Comparison of ENCODE assay signal across 8 cellular contexts in genomic region chr11:18105802-18106574, GRCh38. TPM values are rescaled to one million over a fixed set of nuclear protein-coding genes. Genes with fewer than 3 reads are reported as not detected.
DNase-seq lines count a peak whose midpoint lies in the region; ATAC-seq and TF ChIP-seq lines count a peak whose summit lies in the region.

A gene with protein sequence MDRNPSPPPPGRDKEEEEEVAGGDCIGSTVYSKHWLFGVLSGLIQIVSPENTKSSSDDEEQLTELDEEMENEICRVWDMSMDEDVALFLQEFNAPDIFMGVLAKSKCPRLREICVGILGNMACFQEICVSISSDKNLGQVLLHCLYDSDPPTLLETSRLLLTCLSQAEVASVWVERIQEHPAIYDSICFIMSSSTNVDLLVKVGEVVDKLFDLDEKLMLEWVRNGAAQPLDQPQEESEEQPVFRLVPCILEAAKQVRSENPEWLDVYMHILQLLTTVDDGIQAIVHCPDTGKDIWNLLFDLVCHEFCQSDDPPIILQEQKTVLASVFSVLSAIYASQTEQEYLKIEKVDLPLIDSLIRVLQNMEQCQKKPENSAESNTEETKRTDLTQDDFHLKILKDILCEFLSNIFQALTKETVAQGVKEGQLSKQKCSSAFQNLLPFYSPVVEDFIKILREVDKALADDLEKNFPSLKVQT (minus strand): TSS chr11:18106082. CDS start chr11:18106041, 41 bp downstream.

- H3K27me3 ChIP-seq in dorsolateral prefrontal cortex: no peaks in the 10 kb centered on the region

- DNase-seq in CD14-positive monocyte (ENCODE audit: low spot score): peak; percentile 79
- DNase-seq in NCI-H526 treated with DMSO at 0.1 percent for 48 hours (lab: John Stamatoyannopoulos, UW): peak; percentile 77
- peak; percentile 88 for DNase-seq in activated CD4-positive, alpha-beta T cell treated with anti-CD3 and anti-CD28 coated beads, Interleukin-2, amount 50 U/mL, for 1 hour
- DNase-seq in dorsolateral prefrontal cortex: peak; percentile 75 to 91 (median 84)
- DNase-seq in lower leg skin (ENCODE audit: low spot score in 2 of 2): peak; percentile 65 to 95
- DNase-seq in stimulated activated CD4-positive, alpha-beta T cell treated with anti-CD3 and anti-CD28 coated beads, Interleukin-4, amount 100 ng/mL, for 4 hours: peak; percentile 87 to 92

- peaks cover 0 to 5% (median 0%) of the 10 kb centered on the region in 7 donors for H3K9me3 Mint-ChIP-seq in CD14-positive monocyte

- H3K4me3 Mint-ChIP-seq in CD14-positive monocyte: peak within 1 kb of the TSS; percentile 90 to 94

- 4 to 6% methylated on average over 32 to 48 of the region's 48 CpGs for WGBS in lower leg skin, 2 donors

- TF ChIP-seq CTCF in CD14-positive monocyte (IDR thresholded peaks at IDR 0.05) (peak; percentile 89), dorsolateral prefrontal cortex (IDR thresholded peaks at IDR 0.05 in 54 of 56, conservative IDR thresholded peaks at IDR 0.05 in 2 of 56; ENCODE audit: low read depth in 1 of 56, partially characterized antibody in 56 of 56) (peak; percentile 48 to 97 (median 86)), lower leg skin (IDR thresholded peaks at IDR 0.05) (no peak)

- H3K27me3 Mint-ChIP-seq in CD14-positive monocyte (ENCODE audit: low read depth in 3 of 3): peaks cover 3 to 19% (median 11%) of the 10 kb centered on the region in 3 donors

- intact Hi-C loops in CD14-positive monocyte (cut with micrococcal nuclease) (loop anchor here in 1 of 2 donors (10.0 kb wide), 1 partner anchor 91 kb away; the partner anchor contains the start of gene SERGEF), dorsolateral prefrontal cortex (cut with DNase I) (loop anchor here (2.0 to 5.0 kb wide), 2 partner anchors 93 to 94 kb away; partner anchors contain the start of gene SERGEF (in 2 of the 2)), lower leg skin (cut with DNase I; ENCODE audit: low total_unique reads) (loop anchor here (10.0 kb wide), 1 partner anchor 101 kb away; no protein-coding TSS in a partner anchor)

- TF ChIP-seq POLR2A in lower leg skin (IDR thresholded peaks at IDR 0.05): no peak

- peak within 1 kb of the TSS; percentile 71 to 100 (median 94) for H3K4me3 ChIP-seq in dorsolateral prefrontal cortex
- peak within 1 kb of the TSS; percentile 93 for H3K4me3 ChIP-seq in lower leg skin (ENCODE audit: low read depth, poor library complexity, severe bottlenecking)

- ATAC-seq in GM19324 (IDR thresholded peaks at IDR 0.05; ENCODE audit: low FRiP score, unreplicated experiment) (peak; percentile 90), HG03469 (IDR thresholded peaks at IDR 0.05; ENCODE audit: unreplicated experiment) (peak; percentile 87)

- peak within 1 kb of the TSS in 34 of 59 donors; percentile 2 to 88 (median 52) for H3K27ac ChIP-seq in dorsolateral prefrontal cortex

- H3K36me3 Mint-ChIP-seq in CD14-positive monocyte: peaks cover 23 to 24% of the 10 kb centered on the region in 2 donors

- peaks cover 24% of the 10 kb centered on the region for H3K4me1 Mint-ChIP-seq in CD14-positive monocyte

- peak within 1 kb of the TSS in 5 of 7 donors; percentile 7 to 80 (median 77) for H3K27ac Mint-ChIP-seq in CD14-positive monocyte

RNA-seq across cellular contexts. Expression of the gene that starts here (rescaled TPM):
- polyA plus RNA-seq in CD14-positive monocyte: 10 to 100 TPM in 1 of 2 donors, 1 to 10 TPM in 1; 7.6 to 10.2 TPM
- total RNA-seq in dorsolateral prefrontal cortex (10 to 100 TPM in 119 of 120 experiments, 1 to 10 TPM in 1; 8.6 to 28.1 (median 15.8) TPM), lower leg skin (10 to 100 TPM in 3 of 4 donors, 1 to 10 TPM in 1; 7.2 to 13.7 (median 11.5) TPM)

Comparison
In these comparisons a context has a peak if more than half of its experiments do, and no peak if none do; other contexts are left out.
1. Peak in every context shown above with its lines: DNase-seq, ATAC-seq, H3K4me3 ChIP-seq and H3K27ac ChIP-seq.
2. CTCF ChIP-seq: peak in CD14-positive monocyte (single experiment) and dorsolateral prefrontal cortex (56 of 56); none in lower leg skin (0 of 3).